8 cellular contexts compared by ENCODE assay signal in genomic region chr4:148056879-148057278, GRCh38.
DNase-seq lines count a peak whose midpoint lies in the region; ATAC-seq and TF ChIP-seq lines count a peak whose summit lies in the region.

No MANE protein-coding gene starts in this region.

- peaks cover 12% of the 10 kb centered on the region for H3K36me3 Mint-ChIP-seq in activated CD4-positive, alpha-beta memory T cell treated with anti-CD3 and anti-CD28 coated beads, Interleukin-2, amount 10 ng/mL, durations not matched to agents 7 days and 5 days (ENCODE audit: low read depth)
- peaks cover 3% of the 10 kb centered on the region for H3K36me3 Mint-ChIP-seq in mesothelial cell of epicardium

- CTCF ChIA-PET in activated CD4-positive, alpha-beta memory T cell treated with anti-CD3 and anti-CD28 coated beads, Interleukin-2, amount 10 ng/mL, durations not matched to agents 7 days and 5 days (lab: Charles Lee), result interaction anchor here (1.0 to 1.3 kb wide), 3 partner anchors 95 to 365 kb away, joined by 3 read pairs; no protein-coding TSS in a partner anchor

- ATAC-seq in GM18498 (IDR thresholded peaks at IDR 0.05; ENCODE audit: unreplicated experiment) (peak; percentile 87), HG02588 (IDR thresholded peaks at IDR 0.05; ENCODE audit: unreplicated experiment) (peak; percentile 92), sciatic nerve (peak; percentile 68)

- intact Hi-C loops in sciatic nerve (cut with DNase I), result no loop called here

- POLR2A ChIA-PET in activated CD4-positive, alpha-beta memory T cell treated with anti-CD3 and anti-CD28 coated beads, Interleukin-2, amount 10 ng/mL, durations not matched to agents 7 days and 5 days (lab: Charles Lee), result interaction anchor here (1.5 to 5.8 kb wide), 3 partner anchors 113 to 386 kb away, joined by 6 to 40 read pairs (median 7); partner anchors contain the start of genes NR3C2 and PRMT9

- H3K4me3 Mint-ChIP-seq in activated CD4-positive, alpha-beta memory T cell treated with anti-CD3 and anti-CD28 coated beads, Interleukin-2, amount 10 ng/mL, durations not matched to agents 7 days and 5 days, result no peak overlapping the region
- no peak overlapping the region for H3K4me3 Mint-ChIP-seq in mesothelial cell of epicardium

- H3K27me3 Mint-ChIP-seq in activated CD4-positive, alpha-beta memory T cell treated with anti-CD3 and anti-CD28 coated beads, Interleukin-2, amount 10 ng/mL, durations not matched to agents 7 days and 5 days, result no peaks in the 10 kb centered on the region
- H3K27me3 Mint-ChIP-seq in mesothelial cell of epicardium (ENCODE audit: low read depth), result no peaks in the 10 kb centered on the region

- peaks cover 90% of the 10 kb centered on the region for H3K4me1 Mint-ChIP-seq in activated CD4-positive, alpha-beta memory T cell treated with anti-CD3 and anti-CD28 coated beads, Interleukin-2, amount 10 ng/mL, durations not matched to agents 7 days and 5 days
- peaks cover 36% of the 10 kb centered on the region for H3K4me1 Mint-ChIP-seq in mesothelial cell of epicardium

- no peak overlapping the region for H3K4me3 ChIP-seq in epithelial cell of proximal tubule (ENCODE audit: low read depth, low read length)

- peak overlapping the region; percentile 68 for H3K27ac Mint-ChIP-seq in activated CD4-positive, alpha-beta memory T cell treated with anti-CD3 and anti-CD28 coated beads, Interleukin-2, amount 10 ng/mL, durations not matched to agents 7 days and 5 days
- no peak overlapping the region for H3K27ac Mint-ChIP-seq in mesothelial cell of epicardium

- TF ChIP-seq CTCF in epithelial cell of proximal tubule (conservative IDR thresholded peaks at IDR 0.05; ENCODE audit: low read depth, low read length) (peak; percentile 49), mesothelial cell of epicardium (IDR thresholded peaks at IDR 0.05; ENCODE audit: unreplicated experiment) (no peak)

- DNase-seq in NCI-H1436 (lab: John Stamatoyannopoulos, UW), result peak; percentile 51
- peak; percentile 85 for DNase-seq in activated CD4-positive, alpha-beta memory T cell treated with anti-CD3 and anti-CD28 coated beads, Interleukin-2, amount 10 ng/mL, durations not matched to agents 7 days and 5 days
- DNase-seq in epithelial cell of proximal tubule (ENCODE audit: low read depth), result no peak
- peak; percentile 76 for DNase-seq in sciatic nerve (ENCODE audit: low spot score)
- DNase-seq in mesothelial cell of epicardium (ENCODE audit: low spot score in 2 of 2, unreplicated experiment in 2 of 2), result no peak
- no peak for DNase-seq in NCI-H146 treated with DMSO at 0.1 percent for 48 hours (lab: John Stamatoyannopoulos, UW; ENCODE audit: unreplicated experiment)

- no peaks in the 10 kb centered on the region for H3K9me3 Mint-ChIP-seq in activated CD4-positive, alpha-beta memory T cell treated with anti-CD3 and anti-CD28 coated beads, Interleukin-2, amount 10 ng/mL, durations not matched to agents 7 days and 5 days
- no peaks in the 10 kb centered on the region for H3K9me3 Mint-ChIP-seq in mesothelial cell of epicardium

Comparison
In these comparisons a context has a peak if more than half of its experiments do, and no peak if none do; other contexts are left out.
1. DNase-seq: peak in NCI-H1436 (single experiment), activated CD4-positive, alpha-beta memory T cell treated with anti-CD3 and anti-CD28 coated beads, Interleukin-2, amount 10 ng/mL, durations not matched to agents 7 days and 5 days (single experiment) and sciatic nerve (single experiment); none in epithelial cell of proximal tubule (single experiment), mesothelial cell of epicardium (0 of 2) and NCI-H146 treated with DMSO at 0.1 percent for 48 hours (single experiment).
2. Peak in every context shown above with its lines, with median percentiles within 50 percentile points of each other: ATAC-seq.